12 cellular contexts compared by ENCODE assay signal in genomic region chr16:50373780-50374179, GRCh38. TPM values are rescaled to one million over a fixed set of nuclear protein-coding genes. Genes with fewer than 3 reads are reported as not detected.
DNase-seq lines count a peak whose midpoint lies in the region; ATAC-seq and TF ChIP-seq lines count a peak whose summit lies in the region.
"Had no signal": no experiment of that assay in that cellular context is flagged by ENCODE, and none has a peak within 500 bp of the region (broad histone marks: within the 10 kb centered on the region; RNA-seq: fewer than 3 reads in every experiment).

No MANE protein-coding gene starts in this region.

- H3K4me3 ChIP-seq in ascending aorta (no peak overlapping the region), esophagus muscularis mucosa (no peak overlapping the region), psoas muscle (no peak overlapping the region), thoracic aorta (no peak overlapping the region), smooth muscle cell (no peak overlapping the region)
- H3K4me3 ChIP-seq: MG63 had no signal

- no peaks in the 10 kb centered on the region for H3K79me2 ChIP-seq in smooth muscle cell (ENCODE audit: low read depth)

- H3K4me1 ChIP-seq in ascending aorta (peaks cover 5 to 20% of the 10 kb centered on the region in 2 donors), esophagus muscularis mucosa (peaks cover 7 to 30% (median 30%) of the 10 kb centered on the region in 4 donors), psoas muscle (no peaks in the 10 kb centered on the region), thoracic aorta (ENCODE audit: control insufficient read depth in 1 of 2, low read depth in 2 of 2) (peaks cover 9 to 29% of the 10 kb centered on the region in 2 donors), smooth muscle cell (ENCODE audit: low read depth) (no peaks in the 10 kb centered on the region)

- peaks cover 12% of the 10 kb centered on the region; the same call in 1 of the 2 replicates for H3K4me1 Mint-ChIP-seq in HFFc6 (ENCODE audit: low read depth)

- no peaks in the 10 kb centered on the region for H3F3A ChIP-seq in smooth muscle cell (ENCODE audit: low read depth)

- no peak overlapping the region for H3K4me3 Mint-ChIP-seq in HFFc6
- H3K4me3 Mint-ChIP-seq: B cell; CD4-positive, alpha-beta T cell had no signal

- H3K36me3 Mint-ChIP-seq in HFFc6 (ENCODE audit: low read depth) = no peaks in the 10 kb centered on the region

- no peak overlapping the region for H3K4me2 ChIP-seq in smooth muscle cell

- TF ChIP-seq EP300 in esophagus muscularis mucosa (IDR thresholded peaks at IDR 0.05) = no peak

- H3K27me3 Mint-ChIP-seq in HFFc6 (ENCODE audit: insufficient read depth) = peaks cover 24% of the 10 kb centered on the region

- H2AFZ ChIP-seq in smooth muscle cell (ENCODE audit: low read depth) = no peak overlapping the region

- H3K27me3 ChIP-seq in ascending aorta (no peaks in the 10 kb centered on the region), esophagus muscularis mucosa (no peaks in the 10 kb centered on the region), psoas muscle (ENCODE audit: insufficient read depth in 3 of 3, low read length in 2 of 3) (no peaks in the 10 kb centered on the region), thoracic aorta (replicated peaks; ENCODE audit: insufficient read depth) (no peaks in the 10 kb centered on the region), smooth muscle cell (ENCODE audit: low read depth) (no peaks in the 10 kb centered on the region)
- H3K27me3 ChIP-seq: MG63 had no signal

- no peak overlapping the region for H3K27ac Mint-ChIP-seq in HFFc6
- H3K27ac Mint-ChIP-seq: B cell; CD4-positive, alpha-beta T cell had no signal

- TF ChIP-seq CTCF in ascending aorta (IDR thresholded peaks at IDR 0.05) (no peak), esophagus muscularis mucosa (IDR thresholded peaks at IDR 0.05) (no peak), psoas muscle (IDR thresholded peaks at IDR 0.05) (no peak), thoracic aorta (IDR thresholded peaks at IDR 0.05) (no peak), smooth muscle cell (IDR thresholded peaks at IDR 0.05; ENCODE audit: borderline replicate concordance, insufficient read depth, poor library complexity, severe bottlenecking) (no peak), HFFc6 (IDR thresholded peaks at IDR 0.05) (no peak)

- no peaks in the 10 kb centered on the region for H4K20me1 ChIP-seq in smooth muscle cell (ENCODE audit: low read depth)

- TF ChIP-seq POLR2A in esophagus muscularis mucosa (IDR thresholded peaks at IDR 0.05; ENCODE audit: low read depth) = no peak

- intact Hi-C loops in ascending aorta (cut with DNase I) = loop anchor here (2.0 to 10.0 kb wide), 4 partner anchors 125 to 431 kb away; partner anchors contain the start of gene CYLD
- intact Hi-C loops in esophagus muscularis mucosa (cut with DNase I) = no loop called here
- intact Hi-C loops in psoas muscle (cut with DNase I) = loop anchor here (5.0 to 10.0 kb wide), 3 partner anchors 291 to 434 kb away; no protein-coding TSS in a partner anchor

- peak overlapping the region; percentile 79 for H3K27ac ChIP-seq in ascending aorta
- H3K27ac ChIP-seq in esophagus muscularis mucosa (replicated peaks in 1 of 4) = peak overlapping the region; percentile 71 to 76 (median 75)
- peak overlapping the region; percentile 48 for H3K27ac ChIP-seq in psoas muscle
- peak overlapping the region; percentile 59 to 70 for H3K27ac ChIP-seq in thoracic aorta
- H3K27ac ChIP-seq in smooth muscle cell (ENCODE audit: low read depth) = no peak overlapping the region

- peak in 1 of 2 donors; percentile 46 for DNase-seq in ascending aorta (ENCODE audit: low spot score in 2 of 2)
- peak; percentile 74 for DNase-seq in esophagus muscularis mucosa (ENCODE audit: extremely low spot score)
- no peak for DNase-seq in psoas muscle
- no peak for DNase-seq in thoracic aorta (ENCODE audit: low spot score)
- no peak for DNase-seq in midbrain (lab: John Stamatoyannopoulos, UW)
- no peak for DNase-seq in smooth muscle cell (lab: John Stamatoyannopoulos, UW; ENCODE audit: unreplicated experiment)
- no peak for DNase-seq in HFFc6
- DNase-seq: CD4-positive, alpha-beta T cell; Karpas-422; NCI-H2081 treated with DMSO at 0.1 percent for 48 hours had no signal

- ATAC-seq in psoas muscle (no peak), thoracic aorta (ENCODE audit: insufficient number of reproducible peaks, low FRiP score, low read depth) (no peak)

- H3K9me3 Mint-ChIP-seq in HFFc6 = no peaks in the 10 kb centered on the region
- H3K9me3 Mint-ChIP-seq: CD4-positive, alpha-beta T cell had no signal

- no peaks in the 10 kb centered on the region for H3K9me3 ChIP-seq in ascending aorta
- no peaks in the 10 kb centered on the region for H3K9me3 ChIP-seq in esophagus muscularis mucosa
- H3K9me3 ChIP-seq in psoas muscle = no peaks in the 10 kb centered on the region
- no peaks in the 10 kb centered on the region for H3K9me3 ChIP-seq in thoracic aorta
- H3K9me3 ChIP-seq in smooth muscle cell (replicated peaks; ENCODE audit: low read depth) = no peaks in the 10 kb centered on the region
- H3K9me3 ChIP-seq: MG63 had no signal

- H3K36me3 ChIP-seq in ascending aorta (no peaks in the 10 kb centered on the region), esophagus muscularis mucosa (no peaks in the 10 kb centered on the region), psoas muscle (ENCODE audit: insufficient read depth in 1 of 2, low read depth in 1 of 2) (no peaks in the 10 kb centered on the region), thoracic aorta (no peaks in the 10 kb centered on the region), smooth muscle cell (ENCODE audit: low read depth) (no peaks in the 10 kb centered on the region)
- H3K36me3 ChIP-seq: MG63 had no signal

- H3K9ac ChIP-seq in smooth muscle cell (ENCODE audit: low read depth) = no peak overlapping the region

- WGBS in esophagus muscularis mucosa = 94% methylated on average over 9 of the region's 9 CpGs
- WGBS in psoas muscle, 3 donors = 88 to 91% (median 90%) methylated on average over 9 of the region's 9 CpGs
- 95% methylated on average over 9 of the region's 9 CpGs for WGBS in smooth muscle cell (ENCODE audit: low lambda C conversion rate)

RNA-seq across cellular contexts. Expression of gene BRD7, which starts 5.0 kb away (rescaled TPM):
- 17.7 TPM for total RNA-seq in ascending aorta
- total RNA-seq in esophagus muscularis mucosa = 10 to 100 TPM; 49.5 to 68.1 (median 56.5) TPM
- 10 to 100 TPM; 47.5 to 77.1 (median 52.4) TPM for total RNA-seq in psoas muscle
- 10 to 100 TPM; 32.4 to 56.4 (median 48.9) TPM for polyA plus RNA-seq in psoas muscle
- total RNA-seq in thoracic aorta = 10 to 100 TPM; 56.9 to 63.5 TPM
- 37.2 and 40.4 TPM in 2 replicates for total RNA-seq in smooth muscle cell
- 33.9 and 36.2 TPM in 2 replicates for polyA plus RNA-seq in smooth muscle cell
- total RNA-seq in HFFc6 (2021; fragmentation: NEBNext Ultra II Directional; extraction: Animal tissue kit (Norgen Biotek cat#: 25700)) = 10 to 100 TPM; 50.5 to 65.0 (median 63.0) TPM
